In the genomic region with DNA sequence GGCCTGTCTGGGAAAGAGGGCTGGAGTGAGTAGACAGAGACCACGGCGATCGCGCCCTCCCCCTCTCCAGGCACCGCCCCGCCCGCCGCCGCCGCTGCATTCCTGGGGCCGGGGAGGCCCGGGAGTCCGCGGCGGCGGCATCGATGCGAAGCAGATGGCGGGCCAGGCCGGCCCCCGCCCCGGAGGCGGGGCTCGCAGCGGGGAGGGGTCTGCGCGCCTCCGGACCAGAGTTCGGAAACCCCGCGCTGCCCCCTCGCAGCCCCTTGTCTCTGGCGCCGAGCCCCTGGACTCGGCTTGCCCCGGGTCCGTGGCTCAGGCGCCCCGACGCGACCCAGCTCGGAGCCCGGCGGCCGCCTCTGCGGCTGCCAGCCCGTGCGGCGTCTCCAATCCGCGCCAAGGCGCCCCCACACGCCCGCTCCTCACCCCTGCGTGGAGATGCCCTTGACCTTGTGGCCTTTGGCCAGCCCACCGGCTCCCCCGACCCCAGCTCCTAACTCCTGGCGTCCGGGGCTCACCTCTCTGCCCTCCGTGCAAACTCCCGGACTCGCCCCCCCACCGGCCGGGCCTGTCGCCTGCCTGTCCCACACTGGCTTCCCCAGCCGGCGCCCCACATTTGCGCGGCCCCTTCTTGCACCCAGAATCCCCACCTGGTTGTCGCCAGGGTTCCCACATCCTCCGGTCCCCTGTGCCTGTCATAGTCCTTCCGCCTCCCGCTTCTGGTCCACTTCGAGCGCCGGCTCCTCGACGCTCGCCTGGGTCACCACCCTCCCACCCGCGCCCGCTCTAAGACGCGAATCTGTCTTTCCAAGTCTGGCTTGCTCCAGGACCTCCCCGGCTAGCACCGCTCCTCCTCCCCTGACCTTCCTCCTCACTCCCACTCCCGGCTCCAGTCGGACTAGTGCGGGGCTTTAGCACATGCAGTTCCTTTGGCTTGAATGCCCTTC, we compare ENCODE assay signal across 1 cellular context.
TF ChIP-seq lines count a peak whose summit lies in the region.

No MANE protein-coding gene starts in this region.

TF ChIP-seq in HEK293, 187 proteins besides CTCF, POLR2A, EP300 and RAD21 (continued from another document):
- TF ChIP-seq GLIS1 (tag by site-specific recombination; IDR thresholded peaks at IDR 0.05) (peak; percentile 56), SP7 (tag by site-specific recombination; IDR thresholded peaks at IDR 0.05) (peak; percentile 31; the same call in 1 of the 2 replicates), ZNF626 (tag by site-specific recombination; IDR thresholded peaks at IDR 0.05) (no peak), ZNF366 (tag by site-specific recombination; conservative IDR thresholded peaks at IDR 0.05) (peak; percentile 67), HOXA7 (CRISPR knock-in tag; IDR thresholded peaks at IDR 0.05; ENCODE audit: borderline replicate concordance) (no peak), ZBTB8A (tag by site-specific recombination; IDR thresholded peaks at IDR 0.05) (peak; percentile 47; the same call in 1 of the 2 replicates), IKZF3 (tag by site-specific recombination; IDR thresholded peaks at IDR 0.05) (0 out of 2 replicates have a peak, but pooled peaks have one; percentile 24), ZFP3 (tag by site-specific recombination; IDR thresholded peaks at IDR 0.05; ENCODE audit: low read depth) (no peak), BCL11B (tag by site-specific recombination; IDR thresholded peaks at IDR 0.05; ENCODE audit: low read depth) (peak; percentile 41; the same call in 1 of the 2 replicates), ZNF19 (tag by site-specific recombination; IDR thresholded peaks at IDR 0.05; ENCODE audit: low read depth) (no peak), ZNF624 (tag by site-specific recombination; IDR thresholded peaks at IDR 0.05) (no peak), GFI1B (tag by site-specific recombination; IDR thresholded peaks at IDR 0.05) (no peak), KLF7 (tag by site-specific recombination; IDR thresholded peaks at IDR 0.05; ENCODE audit: borderline replicate concordance) (no peak), ZBTB10 (tag by site-specific recombination; IDR thresholded peaks at IDR 0.05) (peak; percentile 45; the same call in 1 of the 2 replicates), ZNF302 (tag by site-specific recombination; IDR thresholded peaks at IDR 0.05; ENCODE audit: low read depth) (no peak), EGR2 (tag by site-specific recombination; IDR thresholded peaks at IDR 0.05; ENCODE audit: low read depth) (peak; percentile 42; the same call in 1 of the 2 replicates), ZNF223 (tag by site-specific recombination; IDR thresholded peaks at IDR 0.05) (peak; percentile 97)
- TF ChIP-seq, protein P1, sequence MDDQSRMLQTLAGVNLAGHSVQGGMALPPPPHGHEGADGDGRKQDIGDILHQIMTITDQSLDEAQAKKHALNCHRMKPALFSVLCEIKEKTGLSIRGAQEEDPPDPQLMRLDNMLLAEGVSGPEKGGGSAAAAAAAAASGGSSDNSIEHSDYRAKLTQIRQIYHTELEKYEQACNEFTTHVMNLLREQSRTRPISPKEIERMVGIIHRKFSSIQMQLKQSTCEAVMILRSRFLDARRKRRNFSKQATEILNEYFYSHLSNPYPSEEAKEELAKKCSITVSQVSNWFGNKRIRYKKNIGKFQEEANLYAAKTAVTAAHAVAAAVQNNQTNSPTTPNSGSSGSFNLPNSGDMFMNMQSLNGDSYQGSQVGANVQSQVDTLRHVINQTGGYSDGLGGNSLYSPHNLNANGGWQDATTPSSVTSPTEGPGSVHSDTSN (CRISPR knock-in tag; IDR thresholded peaks at IDR 0.05) = peak; percentile 59; the same call in 1 of the 2 replicates
- TF ChIP-seq, protein P2, sequence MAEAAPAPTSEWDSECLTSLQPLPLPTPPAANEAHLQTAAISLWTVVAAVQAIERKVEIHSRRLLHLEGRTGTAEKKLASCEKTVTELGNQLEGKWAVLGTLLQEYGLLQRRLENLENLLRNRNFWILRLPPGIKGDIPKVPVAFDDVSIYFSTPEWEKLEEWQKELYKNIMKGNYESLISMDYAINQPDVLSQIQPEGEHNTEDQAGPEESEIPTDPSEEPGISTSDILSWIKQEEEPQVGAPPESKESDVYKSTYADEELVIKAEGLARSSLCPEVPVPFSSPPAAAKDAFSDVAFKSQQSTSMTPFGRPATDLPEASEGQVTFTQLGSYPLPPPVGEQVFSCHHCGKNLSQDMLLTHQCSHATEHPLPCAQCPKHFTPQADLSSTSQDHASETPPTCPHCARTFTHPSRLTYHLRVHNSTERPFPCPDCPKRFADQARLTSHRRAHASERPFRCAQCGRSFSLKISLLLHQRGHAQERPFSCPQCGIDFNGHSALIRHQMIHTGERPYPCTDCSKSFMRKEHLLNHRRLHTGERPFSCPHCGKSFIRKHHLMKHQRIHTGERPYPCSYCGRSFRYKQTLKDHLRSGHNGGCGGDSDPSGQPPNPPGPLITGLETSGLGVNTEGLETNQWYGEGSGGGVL (tag by site-specific recombination; IDR thresholded peaks at IDR 0.05) = no peak; the same call in 1 of the 2 replicates
